In genomic region chr3:33875680-33876079, GRCh38 we compare ENCODE assay signal across 1 cellular context.
TF ChIP-seq lines count a peak whose summit lies in the region.

No MANE protein-coding gene starts in this region.

TF ChIP-seq in GM12891, 5 proteins besides CTCF, POLR2A, EP300 and RAD21:
- TF ChIP-seq TAF1 (IDR thresholded peaks at IDR 0.05; ENCODE audit: low read depth, low read length) (no peak), POLR2AphosphoS5 (IDR thresholded peaks at IDR 0.05; ENCODE audit: low read depth, low read length) (no peak), PAX5 (IDR thresholded peaks at IDR 0.05; ENCODE audit: insufficient read depth, low read length, severe bottlenecking) (no peak), SPI1 (IDR thresholded peaks at IDR 0.05; ENCODE audit: low read depth, low read length) (no peak), POU2F2 (IDR thresholded peaks at IDR 0.05; ENCODE audit: low read depth, low read length) (no peak)
